In genomic region chr12:14284189-14284722, GRCh38 we compare ENCODE assay signal across 1 cellular context.
A peak's percentile ranks its signal among the peaks of the same experiment; 100 is the strongest.
TF ChIP-seq lines count a peak whose summit lies in the region.

No MANE protein-coding gene starts in this region.

TF ChIP-seq in K562, 482 proteins besides CTCF, POLR2A, EP300 and RAD21 (continued from another document):
- peak; percentile 17; the same call in 1 of the 2 replicates for TF ChIP-seq SMARCA4 (IDR thresholded peaks at IDR 0.05)
- TF ChIP-seq ZFP36 (IDR thresholded peaks at IDR 0.05; ENCODE audit: low read depth, low read length, partially characterized antibody) = no peak
- peak; percentile 53; the same call in 1 of the 2 replicates for TF ChIP-seq NFRKB (IDR thresholded peaks at IDR 0.05; ENCODE audit: low read depth)
- no peak for TF ChIP-seq LARP7 (IDR thresholded peaks at IDR 0.05)
- TF ChIP-seq STAT5A (IDR thresholded peaks at IDR 0.05; ENCODE audit: borderline replicate concordance, low read length) = peak; percentile 25; the same call in 1 of the 2 replicates
- peak; percentile 84 for TF ChIP-seq CBFA2T3 (IDR thresholded peaks at IDR 0.05)
- TF ChIP-seq C11orf30 (IDR thresholded peaks at IDR 0.05; ENCODE audit: low read depth) = no peak
- TF ChIP-seq ZEB2 (IDR thresholded peaks at IDR 0.05) = no peak
- TF ChIP-seq RNF2 (IDR thresholded peaks at IDR 0.05) = no peak
- TF ChIP-seq ZNF239 (CRISPR knock-in tag; IDR thresholded peaks at IDR 0.05) = no peak
- no peak for TF ChIP-seq ELF1 (tag; IDR thresholded peaks at IDR 0.05)
- no peak for TF ChIP-seq ESRRA (IDR thresholded peaks at IDR 0.05; ENCODE audit: borderline replicate concordance, low read depth)
- no peak for TF ChIP-seq SPI1 (IDR thresholded peaks at IDR 0.05; ENCODE audit: borderline replicate concordance, low read depth, low read length)
- no peak for TF ChIP-seq PBX2 (CRISPR knock-in tag; IDR thresholded peaks at IDR 0.05; ENCODE audit: low read depth)
- TF ChIP-seq PBX2 (tag; conservative IDR thresholded peaks at IDR 0.05; ENCODE audit: low read depth) = peak; percentile 88
- no peak for TF ChIP-seq ARID3B (CRISPR knock-in tag; IDR thresholded peaks at IDR 0.05; ENCODE audit: borderline replicate concordance)
- TF ChIP-seq NR1H2 (CRISPR knock-in tag; IDR thresholded peaks at IDR 0.05) = no peak
- TF ChIP-seq CC2D1A (IDR thresholded peaks at IDR 0.05) = peak; percentile 77; the same call in 1 of the 2 replicates
- 0 out of 2 replicates have a peak, but pooled peaks have one; percentile 17 for TF ChIP-seq ATF7 (IDR thresholded peaks at IDR 0.05)
- TF ChIP-seq HDAC8 (tag; IDR thresholded peaks at IDR 0.05) = no peak
- TF ChIP-seq ETV5 (CRISPR knock-in tag; IDR thresholded peaks at IDR 0.05; ENCODE audit: low read depth) = no peak; the same call in 1 of the 2 replicates
- TF ChIP-seq TRIM24 (IDR thresholded peaks at IDR 0.05) = peak in 1 of 2 experiments; percentile 48; a peak in 2 of 4 replicates
- TF ChIP-seq NEUROD1 (IDR thresholded peaks at IDR 0.05; ENCODE audit: borderline replicate concordance, low read depth, low read length, partially characterized antibody) = no peak
- TF ChIP-seq ZNF592 (IDR thresholded peaks at IDR 0.05) = peak; percentile 67; the same call in 1 of the 2 replicates
- TF ChIP-seq ZNF184 (CRISPR knock-in tag; IDR thresholded peaks at IDR 0.05) = no peak
- 0 out of 2 replicates have a peak, but pooled peaks have one; percentile 22 for TF ChIP-seq NFE2 (IDR thresholded peaks at IDR 0.05; ENCODE audit: low read depth)
